ENCODE assay signal across 14 cellular contexts in genomic region chr7:80954181-80954580, GRCh38. TPM values are rescaled to one million over a fixed set of nuclear protein-coding genes. Genes with fewer than 3 reads are reported as not detected.
DNase-seq lines count a peak whose midpoint lies in the region; ATAC-seq lines count a peak whose summit lies in the region.
"Had no signal": no experiment of that assay in that cellular context is flagged by ENCODE, and none has a peak within 500 bp of the region (broad histone marks: within the 10 kb centered on the region; RNA-seq: fewer than 3 reads in every experiment).

No MANE protein-coding gene starts in this region.

- ATAC-seq in activated T-helper 17 cell treated with anti-CD3 and anti-CD28 coated beads, Interleukin-2, amount 50 U/mL, for 72 hours (replicated peaks): no peak
- ATAC-seq: A549 had no signal

- no peaks in the 10 kb centered on the region for H3K4me1 Mint-ChIP-seq in activated T-helper 17 cell treated with anti-CD3 and anti-CD28 coated beads, Interleukin-2, amount 50 U/mL, for 72 hours
- H3K4me1 Mint-ChIP-seq: H9 had no signal

- H3K9me3 Mint-ChIP-seq in activated T-helper 17 cell treated with anti-CD3 and anti-CD28 coated beads, Interleukin-2, amount 50 U/mL, for 72 hours: peaks cover 2% of the 10 kb centered on the region
- H3K9me3 Mint-ChIP-seq: CD4-positive, alpha-beta T cell; H9 had no signal

- no peaks in the 10 kb centered on the region for H3K36me3 Mint-ChIP-seq in activated T-helper 17 cell treated with anti-CD3 and anti-CD28 coated beads, Interleukin-2, amount 50 U/mL, for 72 hours (ENCODE audit: low read depth)

- DNase-seq in EH (ENCODE audit: low read depth) (peak; percentile 30), RPMI7951 (ENCODE audit: low read depth) (peak; percentile 18), astrocyte of the hippocampus (ENCODE audit: low read depth, low spot score) (peak; percentile 29), renal cortical epithelial cell (ENCODE audit: low read depth) (peak; percentile 16), cortex of kidney (lab: John Stamatoyannopoulos, UW) (no peak)
- no peak for DNase-seq in activated T-cell treated with anti-CD3 and anti-CD28 coated beads, Interleukin-2, amount 50 U/mL, for 48 hours
- DNase-seq: AML-193; CD4-positive, alpha-beta T cell; DMS153; DMS79; GF-D8; H9 had no signal

- H3K4me3 Mint-ChIP-seq in activated T-helper 17 cell treated with anti-CD3 and anti-CD28 coated beads, Interleukin-2, amount 50 U/mL, for 72 hours: no peak overlapping the region
- H3K4me3 Mint-ChIP-seq: CD4-positive, alpha-beta T cell; H9 had no signal

- H3K27me3 Mint-ChIP-seq in activated T-helper 17 cell treated with anti-CD3 and anti-CD28 coated beads, Interleukin-2, amount 50 U/mL, for 72 hours: no peaks in the 10 kb centered on the region
- H3K27me3 Mint-ChIP-seq: CD4-positive, alpha-beta T cell had no signal

- H3K27ac Mint-ChIP-seq in activated T-helper 17 cell treated with anti-CD3 and anti-CD28 coated beads, Interleukin-2, amount 50 U/mL, for 72 hours: no peak overlapping the region
- H3K27ac Mint-ChIP-seq: CD4-positive, alpha-beta T cell; H9 had no signal

RNA-seq across cellular contexts. Expression of gene SEMA3C, which starts 35.3 kb away (rescaled TPM):
- 111 and 119 TPM in 2 replicates for total RNA-seq in RPMI7951 (2014; rRNA removed; shearing (Covaris generic))
- 173 and 349 TPM in 2 replicates for total RNA-seq in renal cortical epithelial cell
- not detected for total RNA-seq in activated T-helper 17 cell treated with anti-CD3 and anti-CD28 coated beads, Interleukin-2, amount 50 U/mL, for 72 hours

Comparison
In these comparisons a context has a peak if more than half of its experiments do, and no peak if none do; other contexts are left out.
1. DNase-seq: peak in EH (single experiment), RPMI7951 (single experiment), astrocyte of the hippocampus (single experiment) and renal cortical epithelial cell (single experiment); none in activated T-cell treated with anti-CD3 and anti-CD28 coated beads, Interleukin-2, amount 50 U/mL, for 48 hours (0 of 2) and cortex of kidney (single experiment).
2. RNA of gene SEMA3C, which starts 35.3 kb away (total RNA-seq): 173 to 349 TPM in renal cortical epithelial cell and 111 to 119 TPM in RPMI7951; not detected in activated T-helper 17 cell treated with anti-CD3 and anti-CD28 coated beads, Interleukin-2, amount 50 U/mL, for 72 hours; every median in the first group is over 100 times any median in the second.